In the genomic region with DNA sequence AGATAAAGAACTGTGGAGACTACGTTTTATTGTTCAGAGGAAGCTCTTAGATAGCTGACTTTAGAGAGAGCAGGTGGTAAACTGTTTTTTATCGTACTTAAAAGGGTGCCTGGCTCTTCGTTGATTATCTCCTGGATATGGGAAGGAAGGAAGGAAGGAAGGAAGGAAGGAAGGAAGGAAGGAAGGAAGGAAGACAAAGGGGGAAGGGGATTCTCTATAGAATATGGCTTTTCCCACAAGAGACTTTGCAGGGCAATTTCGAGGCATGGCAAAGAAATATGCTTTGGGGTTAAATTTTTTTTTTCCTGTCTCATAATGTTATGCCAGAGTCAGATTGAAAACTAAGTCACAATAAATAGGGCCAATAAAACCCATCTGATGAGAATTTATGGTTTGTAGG, we compare ENCODE assay signal across 1 cellular context.
TF ChIP-seq lines count a peak whose summit lies in the region.

No MANE protein-coding gene starts in this region.

TF ChIP-seq in neural cell, 6 proteins besides CTCF, POLR2A, EP300 and RAD21 (continued from another document):
- no peak for TF ChIP-seq REST (IDR thresholded peaks at IDR 0.05; ENCODE audit: borderline replicate concordance)
- no peak for TF ChIP-seq EZH2 (IDR thresholded peaks at IDR 0.05; ENCODE audit: borderline replicate concordance, insufficient read depth, low read length, poor library complexity, severe bottlenecking)
- TF ChIP-seq SMC3 (conservative IDR thresholded peaks at IDR 0.05; ENCODE audit: poor library complexity) = no peak
